ENCODE assay signal across 27 cellular contexts in the genomic region with DNA sequence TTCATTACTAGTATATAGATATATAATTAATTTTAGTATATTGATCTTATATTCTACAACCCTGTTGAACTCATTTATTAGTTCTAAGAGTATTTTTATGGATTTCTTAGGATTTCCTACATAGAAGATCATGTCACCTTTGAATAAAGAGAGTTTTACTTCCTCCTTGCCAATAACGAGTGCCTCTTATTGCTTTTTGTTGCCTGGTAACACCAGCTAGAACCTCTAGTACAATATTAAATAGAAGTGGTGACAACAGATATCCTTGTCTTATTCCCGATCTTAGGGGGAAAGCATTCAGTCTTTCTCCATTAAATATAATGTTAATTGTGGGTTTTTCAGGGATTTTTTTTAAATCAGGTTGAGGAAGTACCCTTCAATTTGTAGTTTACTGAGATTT.
"Had no signal": no experiment of that assay in that cellular context is flagged by ENCODE, and none has a peak within 500 bp of the region (broad histone marks: within the 10 kb centered on the region; RNA-seq: fewer than 3 reads in every experiment).

No MANE protein-coding gene starts in this region.

- H3K27ac ChIP-seq: adrenal gland, heart right ventricle, left ventricle myocardium inferior, sigmoid colon, vagina had no signal

- H3K27me3 Mint-ChIP-seq: activated naive CD8-positive, alpha-beta T cell; activated T-cell treated with anti-CD3 and anti-CD28 coated beads, Interleukin-2, amount 50 U/mL, for 24 hours; activated T-helper 17 cell treated with anti-CD3 and anti-CD28 coated beads, Interleukin-2, amount 50 U/mL, for 72 hours; central memory CD8-positive, alpha-beta T cell; progenitor cell of endocrine pancreas; stimulated activated naive B cell treated with anti-CD40 and anti-IgM and Interleukin-4, amounts not matched to agents 10 μg/mL and 1 μg/mL and 100 μg/mL, for 72 hours had no signal

- H3K4me1 Mint-ChIP-seq: activated T-helper 17 cell treated with anti-CD3 and anti-CD28 coated beads, Interleukin-2, amount 50 U/mL, for 72 hours; central memory CD8-positive, alpha-beta T cell; natural killer cell; stimulated activated naive B cell treated with anti-CD40 and anti-IgM and Interleukin-4, amounts not matched to agents 10 μg/mL and 1 μg/mL and 100 μg/mL, for 72 hours; WTC11 had no signal

- H3K9me3 Mint-ChIP-seq: activated T-cell treated with anti-CD3 and anti-CD28 coated beads, Interleukin-2, amount 50 U/mL, for 24 hours; activated T-helper 17 cell treated with anti-CD3 and anti-CD28 coated beads, Interleukin-2, amount 50 U/mL, for 72 hours; central memory CD8-positive, alpha-beta T cell; mesothelial cell of epicardium; natural killer cell; stimulated activated naive B cell treated with anti-CD40 and anti-IgM and Interleukin-4, amounts not matched to agents 10 μg/mL and 1 μg/mL and 100 μg/mL, for 72 hours; WTC11 had no signal

- H3K4me3 Mint-ChIP-seq: activated naive CD8-positive, alpha-beta T cell; activated T-cell treated with anti-CD3 and anti-CD28 coated beads, Interleukin-2, amount 50 U/mL, for 24 hours; activated T-helper 17 cell treated with anti-CD3 and anti-CD28 coated beads, Interleukin-2, amount 50 U/mL, for 72 hours; central memory CD8-positive, alpha-beta T cell; mesothelial cell of epicardium; natural killer cell; stimulated activated naive B cell treated with anti-CD40 and anti-IgM and Interleukin-4, amounts not matched to agents 10 μg/mL and 1 μg/mL and 100 μg/mL, for 72 hours; WTC11 had no signal

- DNase-seq: activated CD4-positive, alpha-beta T cell treated with anti-CD3 and anti-CD28 coated beads, Interleukin-2, amount 50 U/mL, for 4 hours; activated CD8-positive, alpha-beta memory T cell treated with anti-CD3 and anti-CD28 coated beads for 24 hours; activated CD8-positive, alpha-beta memory T cell treated with anti-CD3 and anti-CD28 coated beads, Interleukin-2, amount 50 U/mL, for 4 hours; activated naive CD4-positive, alpha-beta T cell; activated T-cell treated with anti-CD3 and anti-CD28 coated beads, Interleukin-2, amount 50 U/mL, for 24 hours; adrenal gland; cortex of kidney; heart right ventricle; kidney; left ventricle myocardium inferior; natural killer cell; retina; sigmoid colon; stimulated activated CD4-positive, alpha-beta T cell treated with anti-CD3 and anti-CD28 coated beads, Interleukin-2, amount 100 ng/mL, for 48 hours; stimulated activated CD8-positive, alpha-beta memory T cell treated with anti-CD3 and anti-CD28 coated beads, Interleukin-4, amount 100 ng/mL, for 48 hours; stimulated activated naive B cell treated with anti-CD40 and anti-IgM and Interleukin-4, amounts not matched to agents 10 μg/mL and 1 μg/mL and 100 μg/mL, for 72 hours; T-helper 9 cell; trophoblast cell had no signal

- H3K27ac Mint-ChIP-seq: activated naive CD8-positive, alpha-beta T cell; activated T-cell treated with anti-CD3 and anti-CD28 coated beads, Interleukin-2, amount 50 U/mL, for 24 hours; activated T-helper 17 cell treated with anti-CD3 and anti-CD28 coated beads, Interleukin-2, amount 50 U/mL, for 72 hours; mesothelial cell of epicardium; natural killer cell; progenitor cell of endocrine pancreas; stimulated activated naive B cell treated with anti-CD40 and anti-IgM and Interleukin-4, amounts not matched to agents 10 μg/mL and 1 μg/mL and 100 μg/mL, for 72 hours; WTC11 had no signal

- FAIRE-seq: astrocyte, endometrium, kidney had no signal

- H3K36me3 Mint-ChIP-seq: natural killer cell, WTC11 had no signal

- ATAC-seq: activated T-helper 17 cell treated with anti-CD3 and anti-CD28 coated beads, Interleukin-2, amount 50 U/mL, for 72 hours; heart right ventricle; natural killer cell; stimulated activated naive B cell treated with anti-CD40 and anti-IgM and Interleukin-4, amounts not matched to agents 10 μg/mL and 1 μg/mL and 100 μg/mL, for 72 hours; WTC11 had no signal
